31 cellular contexts compared by ENCODE assay signal in the genomic region with DNA sequence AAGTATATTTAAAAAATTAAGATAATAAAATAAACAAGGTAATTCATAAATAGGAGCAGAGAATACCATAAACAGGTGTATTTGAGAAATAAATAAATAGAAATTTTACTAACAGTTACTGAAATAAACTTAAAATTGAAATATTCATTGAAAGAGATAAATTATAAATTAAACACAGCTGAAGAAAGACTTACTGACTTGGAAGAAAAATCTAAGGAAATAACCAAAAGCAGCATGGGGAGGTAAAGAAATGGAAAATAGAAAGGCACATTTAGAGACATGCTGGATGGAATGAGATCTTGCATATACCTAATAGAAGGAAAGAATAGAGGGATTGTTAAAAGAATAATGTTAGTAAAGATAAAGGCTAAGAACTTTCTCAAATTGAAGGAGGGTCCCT.
"Had no signal": no experiment of that assay in that cellular context is flagged by ENCODE, and none has a peak within 500 bp of the region (broad histone marks: within the 10 kb centered on the region; RNA-seq: fewer than 3 reads in every experiment).

No MANE protein-coding gene starts in this region.

- H3K4me2 ChIP-seq: neural progenitor cell had no signal

- H3K9ac ChIP-seq: neural progenitor cell had no signal

- FAIRE-seq: islet of Langerhans had no signal

- H3K4me3 ChIP-seq: left ventricle myocardium inferior, lung, neural progenitor cell, ovary, prostate gland, skin epidermis, stomach, testis, thyroid gland, transverse colon, upper lobe of left lung, vagina had no signal

- ATAC-seq: natural killer cell; right cardiac atrium; sciatic nerve; stimulated activated naive B cell treated with anti-CD40 and anti-IgM and Interleukin-4, amounts not matched to agents 10 μg/mL and 1 μg/mL and 100 μg/mL, for 72 hours; stimulated activated naive CD8-positive, alpha-beta T cell treated with anti-CD3 and anti-CD28 coated beads, Interleukin-15, Interleukin-2, amounts not matched to agents 100 U/mL and 50 U/mL, for 24 hours had no signal

- H3K36me3 ChIP-seq: left ventricle myocardium inferior, neutrophil, ovary, prostate gland, stomach, thyroid gland, transverse colon, upper lobe of left lung, vagina had no signal

- H3K4me1 ChIP-seq: left ventricle myocardium inferior, neural progenitor cell, prostate gland, stomach, testis, thyroid gland, transverse colon, upper lobe of left lung, vagina had no signal

- H2AFZ ChIP-seq: neural progenitor cell had no signal

- DNase-seq: hypothalamus; immature natural killer cell; left ventricle myocardium inferior; mesendoderm; naive B cell; natural killer cell; nephron progenitor cell; occipital lobe; ovary; posterior cingulate gyrus; retina; right cardiac atrium; stimulated activated CD4-positive, alpha-beta T cell treated with anti-CD3 and anti-CD28 coated beads, Interleukin-12 subunit alpha, Interleukin-12 subunit beta, amount 100 ng/mL, for 4 hours; stimulated activated CD4-positive, alpha-beta T cell treated with anti-CD3 and anti-CD28 coated beads, Interleukin-15, amount 100 ng/mL, for 24 hours; stimulated activated CD4-positive, alpha-beta T cell treated with anti-CD3 and anti-CD28 coated beads, Interleukin-2, amount 100 ng/mL, for 24 hours; stimulated activated CD4-positive, alpha-beta T cell treated with anti-CD3 and anti-CD28 coated beads, Interleukin-4, amount 100 ng/mL, for 1 hour; stimulated activated naive B cell treated with anti-CD40 and anti-IgM and Interleukin-4, amounts not matched to agents 10 μg/mL and 1 μg/mL and 100 μg/mL, for 72 hours; stimulated activated naive CD8-positive, alpha-beta T cell treated with anti-CD3 and anti-CD28 coated beads, Interleukin-15, Interleukin-2, amounts not matched to agents 100 U/mL and 50 U/mL, for 24 hours; stomach; testis; thyroid gland; transverse colon; upper lobe of left lung had no signal

- H3K27ac ChIP-seq: left ventricle myocardium inferior, neural progenitor cell, neutrophil, ovary, prostate gland, skin epidermis, stomach, testis, thyroid gland, transverse colon, upper lobe of left lung, vagina had no signal

- H3K9me3 ChIP-seq: neutrophil, prostate gland, testis, thyroid gland had no signal

- H3K27me3 ChIP-seq: neural progenitor cell, neutrophil, ovary, stomach, testis, thyroid gland, transverse colon, upper lobe of left lung, vagina had no signal
